ENCODE assay signal across 8 cellular contexts in the genomic region with DNA sequence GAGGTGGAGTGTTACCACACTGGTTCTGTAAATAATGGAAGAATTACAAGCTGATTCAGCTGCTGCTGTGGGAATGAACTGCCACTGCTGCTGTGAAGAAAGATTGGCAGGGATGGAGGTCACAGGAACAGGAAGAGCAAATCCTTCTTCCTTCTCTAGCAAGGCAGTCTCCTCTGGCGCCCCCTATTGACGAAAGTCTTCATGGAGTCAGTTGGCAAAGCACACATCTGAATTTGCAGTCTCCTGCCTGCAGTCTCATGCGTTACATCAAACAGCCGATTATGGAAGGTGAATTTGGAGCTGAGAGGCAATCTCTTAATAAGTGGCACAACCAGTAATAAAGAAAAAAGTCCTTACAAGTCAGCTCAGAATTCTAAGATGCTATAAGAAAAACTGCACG.
DNase-seq lines count a peak whose midpoint lies in the region; ATAC-seq and TF ChIP-seq lines count a peak whose summit lies in the region.

No MANE protein-coding gene starts in this region.

- no peak for ATAC-seq in GM21825 (IDR thresholded peaks at IDR 0.05; ENCODE audit: unreplicated experiment)

- H3K9me3 ChIP-seq in vagina = no peaks in the 10 kb centered on the region
- no peaks in the 10 kb centered on the region for H3K9me3 ChIP-seq in suprapubic skin

- peak; percentile 50 for DNase-seq in activated CD4-positive, alpha-beta T cell treated with anti-CD3 and anti-CD28 coated beads for 48 hours
- DNase-seq in activated CD4-positive, alpha-beta T cell treated with anti-CD3 and anti-CD28 coated beads, Interleukin-2, amount 50 U/mL, for 4 hours = no peak
- DNase-seq in NCI-H748 treated with DMSO at 0.1 percent for 48 hours (lab: John Stamatoyannopoulos, UW) (peak; percentile 8), dorsolateral prefrontal cortex (peak in 2 of 10 donors; percentile 11 to 44), mucosa of gallbladder (ENCODE audit: low spot score) (peak; percentile 40), vagina (ENCODE audit: extremely low spot score in 2 of 2) (no peak), suprapubic skin (ENCODE audit: low spot score in 2 of 2) (no peak)

- TF ChIP-seq EP300 in suprapubic skin (IDR thresholded peaks at IDR 0.05) = no peak

- 56% methylated on average over 5 of the region's 5 CpGs for WGBS in suprapubic skin

- no peaks in the 10 kb centered on the region for H3K36me3 ChIP-seq in vagina
- no peaks in the 10 kb centered on the region for H3K36me3 ChIP-seq in suprapubic skin

- TF ChIP-seq POLR2A in vagina (IDR thresholded peaks at IDR 0.05) (no peak), suprapubic skin (IDR thresholded peaks at IDR 0.05) (no peak)

- no peaks in the 10 kb centered on the region for H3K4me1 ChIP-seq in vagina
- no peaks in the 10 kb centered on the region for H3K4me1 ChIP-seq in suprapubic skin

- no peak overlapping the region for H3K27ac ChIP-seq in dorsolateral prefrontal cortex
- H3K27ac ChIP-seq in vagina = no peak overlapping the region
- H3K27ac ChIP-seq in suprapubic skin = no peak overlapping the region

- TF ChIP-seq CTCF in dorsolateral prefrontal cortex (IDR thresholded peaks at IDR 0.05 in 54 of 56, conservative IDR thresholded peaks at IDR 0.05 in 2 of 56; ENCODE audit: low read depth in 1 of 56, partially characterized antibody in 56 of 56) = peak in 54 of 56 donors; percentile 12 to 70 (median 53)
- peak in 1 of 3 experiments; percentile 15 for TF ChIP-seq CTCF in vagina (IDR thresholded peaks at IDR 0.05)
- TF ChIP-seq CTCF in suprapubic skin (IDR thresholded peaks at IDR 0.05) = peak in 1 of 2 donors; percentile 28

- intact Hi-C loops in dorsolateral prefrontal cortex (cut with DNase I) = no loop called here
- intact Hi-C loops in vagina (cut with DNase I) = no loop called here

- no peaks in the 10 kb centered on the region for H3K27me3 ChIP-seq in dorsolateral prefrontal cortex
- H3K27me3 ChIP-seq in vagina = no peaks in the 10 kb centered on the region
- no peaks in the 10 kb centered on the region for H3K27me3 ChIP-seq in suprapubic skin

- H3K4me3 ChIP-seq in dorsolateral prefrontal cortex = no peak overlapping the region
- H3K4me3 ChIP-seq in vagina = no peak overlapping the region
- H3K4me3 ChIP-seq in suprapubic skin = no peak overlapping the region

Comparison
In these comparisons a context has a peak if more than half of its experiments do, and no peak if none do; other contexts are left out.
1. DNase-seq: peak in activated CD4-positive, alpha-beta T cell treated with anti-CD3 and anti-CD28 coated beads for 48 hours (single experiment), NCI-H748 treated with DMSO at 0.1 percent for 48 hours (single experiment) and mucosa of gallbladder (single experiment); none in activated CD4-positive, alpha-beta T cell treated with anti-CD3 and anti-CD28 coated beads, Interleukin-2, amount 50 U/mL, for 4 hours (0 of 2), vagina (0 of 2) and suprapubic skin (0 of 2).